Comparison of ENCODE assay signal across 1 cellular context in the genomic region with DNA sequence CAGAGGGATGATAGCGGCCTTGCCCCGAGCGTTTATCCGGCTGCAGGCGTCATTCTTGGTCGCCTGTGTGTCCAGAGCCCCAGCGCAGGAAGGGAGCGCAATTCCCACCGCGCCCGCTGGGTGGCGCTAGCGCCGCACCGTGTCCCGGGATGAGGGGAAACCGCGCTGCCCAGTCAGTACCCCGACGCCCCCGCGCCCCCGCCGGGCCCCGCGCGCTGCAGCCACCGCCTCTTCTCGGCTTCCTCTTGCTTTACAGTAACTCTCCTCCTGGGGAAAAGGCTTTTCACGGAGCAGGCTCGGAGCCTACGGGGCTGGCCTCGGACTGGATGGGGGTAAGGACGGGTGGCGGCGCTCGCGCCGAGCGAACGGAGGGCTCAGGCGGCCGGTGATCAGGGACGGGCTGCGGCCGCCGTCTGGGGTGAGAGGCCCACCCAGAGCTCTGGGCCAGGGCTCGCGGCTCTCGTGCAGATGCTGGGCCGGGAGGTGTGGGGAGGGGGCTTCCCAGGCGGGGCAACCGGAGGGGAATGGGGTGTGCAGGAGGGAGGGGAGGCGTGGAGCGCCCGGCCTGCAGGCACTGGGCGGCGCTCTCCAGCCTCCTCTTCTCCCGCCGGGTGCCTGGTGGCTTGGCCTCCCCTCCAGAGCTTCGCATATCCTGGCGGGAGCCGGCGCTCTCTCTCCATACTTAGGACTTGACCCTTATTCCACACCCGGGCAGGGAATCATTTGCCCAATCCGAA.
TF ChIP-seq lines count a peak whose summit lies in the region.

No MANE protein-coding gene starts in this region.

TF ChIP-seq in GM12878, 131 proteins besides CTCF, POLR2A, EP300 and RAD21 (continued from another document and continues in another):
- TF ChIP-seq, protein P1, sequence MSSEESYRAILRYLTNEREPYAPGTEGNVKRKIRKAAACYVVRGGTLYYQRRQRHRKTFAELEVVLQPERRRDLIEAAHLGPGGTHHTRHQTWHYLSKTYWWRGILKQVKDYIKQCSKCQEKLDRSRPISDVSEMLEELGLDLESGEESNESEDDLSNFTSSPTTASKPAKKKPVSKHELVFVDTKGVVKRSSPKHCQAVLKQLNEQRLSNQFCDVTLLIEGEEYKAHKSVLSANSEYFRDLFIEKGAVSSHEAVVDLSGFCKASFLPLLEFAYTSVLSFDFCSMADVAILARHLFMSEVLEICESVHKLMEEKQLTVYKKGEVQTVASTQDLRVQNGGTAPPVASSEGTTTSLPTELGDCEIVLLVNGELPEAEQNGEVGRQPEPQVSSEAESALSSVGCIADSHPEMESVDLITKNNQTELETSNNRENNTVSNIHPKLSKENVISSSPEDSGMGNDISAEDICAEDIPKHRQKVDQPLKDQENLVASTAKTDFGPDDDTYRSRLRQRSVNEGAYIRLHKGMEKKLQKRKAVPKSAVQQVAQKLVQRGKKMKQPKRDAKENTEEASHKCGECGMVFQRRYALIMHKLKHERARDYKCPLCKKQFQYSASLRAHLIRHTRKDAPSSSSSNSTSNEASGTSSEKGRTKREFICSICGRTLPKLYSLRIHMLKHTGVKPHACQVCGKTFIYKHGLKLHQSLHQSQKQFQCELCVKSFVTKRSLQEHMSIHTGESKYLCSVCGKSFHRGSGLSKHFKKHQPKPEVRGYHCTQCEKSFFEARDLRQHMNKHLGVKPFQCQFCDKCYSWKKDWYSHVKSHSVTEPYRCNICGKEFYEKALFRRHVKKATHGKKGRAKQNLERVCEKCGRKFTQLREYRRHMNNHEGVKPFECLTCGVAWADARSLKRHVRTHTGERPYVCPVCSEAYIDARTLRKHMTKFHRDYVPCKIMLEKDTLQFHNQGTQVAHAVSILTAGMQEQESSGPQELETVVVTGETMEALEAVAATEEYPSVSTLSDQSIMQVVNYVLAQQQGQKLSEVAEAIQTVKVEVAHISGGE (CRISPR knock-in tag; IDR thresholded peaks at IDR 0.05), result no peak
- TF ChIP-seq, protein P2, sequence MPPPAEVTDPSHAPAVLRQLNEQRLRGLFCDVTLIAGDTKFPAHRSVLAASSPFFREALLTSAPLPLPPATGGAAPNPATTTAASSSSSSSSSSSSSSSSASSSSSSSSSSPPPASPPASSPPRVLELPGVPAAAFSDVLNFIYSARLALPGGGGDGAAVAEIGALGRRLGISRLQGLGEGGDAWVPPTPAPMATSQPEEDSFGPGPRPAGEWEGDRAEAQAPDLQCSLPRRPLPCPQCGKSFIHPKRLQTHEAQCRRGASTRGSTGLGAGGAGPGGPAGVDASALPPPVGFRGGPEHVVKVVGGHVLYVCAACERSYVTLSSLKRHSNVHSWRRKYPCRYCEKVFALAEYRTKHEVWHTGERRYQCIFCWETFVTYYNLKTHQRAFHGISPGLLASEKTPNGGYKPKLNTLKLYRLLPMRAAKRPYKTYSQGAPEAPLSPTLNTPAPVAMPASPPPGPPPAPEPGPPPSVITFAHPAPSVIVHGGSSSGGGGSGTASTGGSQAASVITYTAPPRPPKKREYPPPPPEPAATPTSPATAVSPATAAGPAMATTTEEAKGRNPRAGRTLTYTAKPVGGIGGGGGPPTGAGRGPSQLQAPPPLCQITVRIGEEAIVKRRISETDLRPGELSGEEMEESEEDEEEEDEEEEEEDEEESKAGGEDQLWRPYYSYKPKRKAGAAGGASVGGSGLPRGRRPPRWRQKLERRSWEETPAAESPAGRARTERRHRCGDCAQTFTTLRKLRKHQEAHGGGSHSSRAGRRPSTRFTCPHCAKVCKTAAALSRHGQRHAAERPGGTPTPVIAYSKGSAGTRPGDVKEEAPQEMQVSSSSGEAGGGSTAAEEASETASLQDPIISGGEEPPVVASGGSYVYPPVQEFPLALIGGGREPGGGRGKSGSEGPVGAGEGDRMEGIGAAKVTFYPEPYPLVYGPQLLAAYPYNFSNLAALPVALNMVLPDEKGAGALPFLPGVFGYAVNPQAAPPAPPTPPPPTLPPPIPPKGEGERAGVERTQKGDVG (CRISPR knock-in tag; IDR thresholded peaks at IDR 0.05), result no peak
- TF ChIP-seq, protein P3, sequence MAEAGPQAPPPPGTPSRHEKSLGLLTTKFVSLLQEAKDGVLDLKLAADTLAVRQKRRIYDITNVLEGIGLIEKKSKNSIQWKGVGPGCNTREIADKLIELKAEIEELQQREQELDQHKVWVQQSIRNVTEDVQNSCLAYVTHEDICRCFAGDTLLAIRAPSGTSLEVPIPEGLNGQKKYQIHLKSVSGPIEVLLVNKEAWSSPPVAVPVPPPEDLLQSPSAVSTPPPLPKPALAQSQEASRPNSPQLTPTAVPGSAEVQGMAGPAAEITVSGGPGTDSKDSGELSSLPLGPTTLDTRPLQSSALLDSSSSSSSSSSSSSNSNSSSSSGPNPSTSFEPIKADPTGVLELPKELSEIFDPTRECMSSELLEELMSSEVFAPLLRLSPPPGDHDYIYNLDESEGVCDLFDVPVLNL (IDR thresholded peaks at IDR 0.05; ENCODE audit: low read depth, low read length), result no peak
- TF ChIP-seq, protein P4, sequence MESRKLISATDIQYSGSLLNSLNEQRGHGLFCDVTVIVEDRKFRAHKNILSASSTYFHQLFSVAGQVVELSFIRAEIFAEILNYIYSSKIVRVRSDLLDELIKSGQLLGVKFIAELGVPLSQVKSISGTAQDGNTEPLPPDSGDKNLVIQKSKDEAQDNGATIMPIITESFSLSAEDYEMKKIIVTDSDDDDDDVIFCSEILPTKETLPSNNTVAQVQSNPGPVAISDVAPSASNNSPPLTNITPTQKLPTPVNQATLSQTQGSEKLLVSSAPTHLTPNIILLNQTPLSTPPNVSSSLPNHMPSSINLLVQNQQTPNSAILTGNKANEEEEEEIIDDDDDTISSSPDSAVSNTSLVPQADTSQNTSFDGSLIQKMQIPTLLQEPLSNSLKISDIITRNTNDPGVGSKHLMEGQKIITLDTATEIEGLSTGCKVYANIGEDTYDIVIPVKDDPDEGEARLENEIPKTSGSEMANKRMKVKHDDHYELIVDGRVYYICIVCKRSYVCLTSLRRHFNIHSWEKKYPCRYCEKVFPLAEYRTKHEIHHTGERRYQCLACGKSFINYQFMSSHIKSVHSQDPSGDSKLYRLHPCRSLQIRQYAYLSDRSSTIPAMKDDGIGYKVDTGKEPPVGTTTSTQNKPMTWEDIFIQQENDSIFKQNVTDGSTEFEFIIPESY (IDR thresholded peaks at IDR 0.05), result no peak
- TF ChIP-seq ZBED1 (IDR thresholded peaks at IDR 0.05; ENCODE audit: borderline replicate concordance) (no peak), CREB1 (IDR thresholded peaks at IDR 0.05; ENCODE audit: low read depth) (0 out of 2 replicates have a peak, but pooled peaks have one; percentile 29), ASH2L (IDR thresholded peaks at IDR 0.05; ENCODE audit: borderline replicate concordance, low read depth) (no peak), BRCA1 (IDR thresholded peaks at IDR 0.05; ENCODE audit: low read depth, low read length) (no peak), ZZZ3 (IDR thresholded peaks at IDR 0.05; ENCODE audit: control insufficient read depth, insufficient read length, low read depth) (no peak), IKZF2 (IDR thresholded peaks at IDR 0.05) (no peak), FOS (IDR thresholded peaks at IDR 0.05; ENCODE audit: borderline replicate concordance, extremely low read depth, insufficient read length) (no peak), EGR1 (IDR thresholded peaks at IDR 0.05; ENCODE audit: borderline replicate concordance in 1 of 2, low read depth in 2 of 2, low read length in 2 of 2) (peak in 1 of 2 experiments; percentile 91; a peak in 2 of 3 replicates), NFXL1 (IDR thresholded peaks at IDR 0.05; ENCODE audit: borderline replicate concordance) (no peak), POU2F2 (IDR thresholded peaks at IDR 0.05; ENCODE audit: borderline replicate concordance, low read depth, low read length) (no peak), BHLHE40 (IDR thresholded peaks at IDR 0.05; ENCODE audit: borderline replicate concordance in 1 of 2, low read depth in 2 of 2, low read length in 1 of 2) (no peak; a peak in 1 of 4 replicates), FOXM1 (IDR thresholded peaks at IDR 0.05; ENCODE audit: low read depth, low read length) (no peak; the same call in 1 of the 2 replicates), DPF2 (IDR thresholded peaks at IDR 0.05) (no peak), JUNB (IDR thresholded peaks at IDR 0.05) (no peak), LARP7 (IDR thresholded peaks at IDR 0.05) (no peak), TCF3 (IDR thresholded peaks at IDR 0.05; ENCODE audit: borderline replicate concordance, insufficient read depth, low read depth, low read length) (no peak), NRF1 (conservative IDR thresholded peaks at IDR 0.05; ENCODE audit: low read depth, low read length) (no peak), CHD1 (IDR thresholded peaks at IDR 0.05; ENCODE audit: low read depth, low read length) (no peak), RUNX3 (IDR thresholded peaks at IDR 0.05; ENCODE audit: low read length) (peak; percentile 71), WRNIP1 (IDR thresholded peaks at IDR 0.05; ENCODE audit: borderline replicate concordance, low read depth, low read length) (no peak), KLF5 (IDR thresholded peaks at IDR 0.05; ENCODE audit: partially characterized antibody) (no peak), STAT3 (IDR thresholded peaks at IDR 0.05; ENCODE audit: low read depth, low read length) (no peak), HCFC1 (IDR thresholded peaks at IDR 0.05; ENCODE audit: low read length) (no peak), BACH1 (IDR thresholded peaks at IDR 0.05; ENCODE audit: borderline replicate concordance) (no peak), RBBP5 (conservative IDR thresholded peaks at IDR 0.05) (no peak), HDAC2 (IDR thresholded peaks at IDR 0.05) (no peak)
- TF ChIP-seq, protein P5, sequence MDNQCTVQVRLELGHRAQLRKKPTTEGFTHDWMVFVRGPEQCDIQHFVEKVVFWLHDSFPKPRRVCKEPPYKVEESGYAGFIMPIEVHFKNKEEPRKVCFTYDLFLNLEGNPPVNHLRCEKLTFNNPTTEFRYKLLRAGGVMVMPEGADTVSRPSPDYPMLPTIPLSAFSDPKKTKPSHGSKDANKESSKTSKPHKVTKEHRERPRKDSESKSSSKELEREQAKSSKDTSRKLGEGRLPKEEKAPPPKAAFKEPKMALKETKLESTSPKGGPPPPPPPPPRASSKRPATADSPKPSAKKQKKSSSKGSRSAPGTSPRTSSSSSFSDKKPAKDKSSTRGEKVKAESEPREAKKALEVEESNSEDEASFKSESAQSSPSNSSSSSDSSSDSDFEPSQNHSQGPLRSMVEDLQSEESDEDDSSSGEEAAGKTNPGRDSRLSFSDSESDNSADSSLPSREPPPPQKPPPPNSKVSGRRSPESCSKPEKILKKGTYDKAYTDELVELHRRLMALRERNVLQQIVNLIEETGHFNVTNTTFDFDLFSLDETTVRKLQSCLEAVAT (IDR thresholded peaks at IDR 0.05), result no peak
- TF ChIP-seq, protein P6, sequence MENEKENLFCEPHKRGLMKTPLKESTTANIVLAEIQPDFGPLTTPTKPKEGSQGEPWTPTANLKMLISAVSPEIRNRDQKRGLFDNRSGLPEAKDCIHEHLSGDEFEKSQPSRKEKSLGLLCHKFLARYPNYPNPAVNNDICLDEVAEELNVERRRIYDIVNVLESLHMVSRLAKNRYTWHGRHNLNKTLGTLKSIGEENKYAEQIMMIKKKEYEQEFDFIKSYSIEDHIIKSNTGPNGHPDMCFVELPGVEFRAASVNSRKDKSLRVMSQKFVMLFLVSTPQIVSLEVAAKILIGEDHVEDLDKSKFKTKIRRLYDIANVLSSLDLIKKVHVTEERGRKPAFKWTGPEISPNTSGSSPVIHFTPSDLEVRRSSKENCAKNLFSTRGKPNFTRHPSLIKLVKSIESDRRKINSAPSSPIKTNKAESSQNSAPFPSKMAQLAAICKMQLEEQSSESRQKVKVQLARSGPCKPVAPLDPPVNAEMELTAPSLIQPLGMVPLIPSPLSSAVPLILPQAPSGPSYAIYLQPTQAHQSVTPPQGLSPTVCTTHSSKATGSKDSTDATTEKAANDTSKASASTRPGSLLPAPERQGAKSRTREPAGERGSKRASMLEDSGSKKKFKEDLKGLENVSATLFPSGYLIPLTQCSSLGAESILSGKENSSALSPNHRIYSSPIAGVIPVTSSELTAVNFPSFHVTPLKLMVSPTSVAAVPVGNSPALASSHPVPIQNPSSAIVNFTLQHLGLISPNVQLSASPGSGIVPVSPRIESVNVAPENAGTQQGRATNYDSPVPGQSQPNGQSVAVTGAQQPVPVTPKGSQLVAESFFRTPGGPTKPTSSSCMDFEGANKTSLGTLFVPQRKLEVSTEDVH (IDR thresholded peaks at IDR 0.05; ENCODE audit: low read depth, partially characterized antibody), result no peak
- TF ChIP-seq, protein P7, sequence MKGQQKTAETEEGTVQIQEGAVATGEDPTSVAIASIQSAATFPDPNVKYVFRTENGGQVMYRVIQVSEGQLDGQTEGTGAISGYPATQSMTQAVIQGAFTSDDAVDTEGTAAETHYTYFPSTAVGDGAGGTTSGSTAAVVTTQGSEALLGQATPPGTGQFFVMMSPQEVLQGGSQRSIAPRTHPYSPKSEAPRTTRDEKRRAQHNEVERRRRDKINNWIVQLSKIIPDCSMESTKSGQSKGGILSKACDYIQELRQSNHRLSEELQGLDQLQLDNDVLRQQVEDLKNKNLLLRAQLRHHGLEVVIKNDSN (IDR thresholded peaks at IDR 0.05; ENCODE audit: borderline replicate concordance, extremely low read length, insufficient read depth, low read depth, low read length), result no peak
- TF ChIP-seq, protein P8, sequence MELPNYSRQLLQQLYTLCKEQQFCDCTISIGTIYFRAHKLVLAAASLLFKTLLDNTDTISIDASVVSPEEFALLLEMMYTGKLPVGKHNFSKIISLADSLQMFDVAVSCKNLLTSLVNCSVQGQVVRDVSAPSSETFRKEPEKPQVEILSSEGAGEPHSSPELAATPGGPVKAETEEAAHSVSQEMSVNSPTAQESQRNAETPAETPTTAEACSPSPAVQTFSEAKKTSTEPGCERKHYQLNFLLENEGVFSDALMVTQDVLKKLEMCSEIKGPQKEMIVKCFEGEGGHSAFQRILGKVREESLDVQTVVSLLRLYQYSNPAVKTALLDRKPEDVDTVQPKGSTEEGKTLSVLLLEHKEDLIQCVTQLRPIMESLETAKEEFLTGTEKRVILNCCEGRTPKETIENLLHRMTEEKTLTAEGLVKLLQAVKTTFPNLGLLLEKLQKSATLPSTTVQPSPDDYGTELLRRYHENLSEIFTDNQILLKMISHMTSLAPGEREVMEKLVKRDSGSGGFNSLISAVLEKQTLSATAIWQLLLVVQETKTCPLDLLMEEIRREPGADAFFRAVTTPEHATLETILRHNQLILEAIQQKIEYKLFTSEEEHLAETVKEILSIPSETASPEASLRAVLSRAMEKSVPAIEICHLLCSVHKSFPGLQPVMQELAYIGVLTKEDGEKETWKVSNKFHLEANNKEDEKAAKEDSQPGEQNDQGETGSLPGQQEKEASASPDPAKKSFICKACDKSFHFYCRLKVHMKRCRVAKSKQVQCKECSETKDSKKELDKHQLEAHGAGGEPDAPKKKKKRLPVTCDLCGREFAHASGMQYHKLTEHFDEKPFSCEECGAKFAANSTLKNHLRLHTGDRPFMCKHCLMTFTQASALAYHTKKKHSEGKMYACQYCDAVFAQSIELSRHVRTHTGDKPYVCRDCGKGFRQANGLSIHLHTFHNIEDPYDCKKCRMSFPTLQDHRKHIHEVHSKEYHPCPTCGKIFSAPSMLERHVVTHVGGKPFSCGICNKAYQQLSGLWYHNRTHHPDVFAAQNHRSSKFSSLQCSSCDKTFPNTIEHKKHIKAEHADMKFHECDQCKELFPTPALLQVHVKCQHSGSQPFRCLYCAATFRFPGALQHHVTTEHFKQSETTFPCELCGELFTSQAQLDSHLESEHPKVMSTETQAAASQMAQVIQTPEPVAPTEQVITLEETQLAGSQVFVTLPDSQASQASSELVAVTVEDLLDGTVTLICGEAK (IDR thresholded peaks at IDR 0.05; ENCODE audit: borderline replicate concordance), result no peak
- TF ChIP-seq, protein P9, sequence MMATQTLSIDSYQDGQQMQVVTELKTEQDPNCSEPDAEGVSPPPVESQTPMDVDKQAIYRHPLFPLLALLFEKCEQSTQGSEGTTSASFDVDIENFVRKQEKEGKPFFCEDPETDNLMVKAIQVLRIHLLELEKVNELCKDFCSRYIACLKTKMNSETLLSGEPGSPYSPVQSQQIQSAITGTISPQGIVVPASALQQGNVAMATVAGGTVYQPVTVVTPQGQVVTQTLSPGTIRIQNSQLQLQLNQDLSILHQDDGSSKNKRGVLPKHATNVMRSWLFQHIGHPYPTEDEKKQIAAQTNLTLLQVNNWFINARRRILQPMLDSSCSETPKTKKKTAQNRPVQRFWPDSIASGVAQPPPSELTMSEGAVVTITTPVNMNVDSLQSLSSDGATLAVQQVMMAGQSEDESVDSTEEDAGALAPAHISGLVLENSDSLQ (IDR thresholded peaks at IDR 0.05), result no peak
